In the genomic region with DNA sequence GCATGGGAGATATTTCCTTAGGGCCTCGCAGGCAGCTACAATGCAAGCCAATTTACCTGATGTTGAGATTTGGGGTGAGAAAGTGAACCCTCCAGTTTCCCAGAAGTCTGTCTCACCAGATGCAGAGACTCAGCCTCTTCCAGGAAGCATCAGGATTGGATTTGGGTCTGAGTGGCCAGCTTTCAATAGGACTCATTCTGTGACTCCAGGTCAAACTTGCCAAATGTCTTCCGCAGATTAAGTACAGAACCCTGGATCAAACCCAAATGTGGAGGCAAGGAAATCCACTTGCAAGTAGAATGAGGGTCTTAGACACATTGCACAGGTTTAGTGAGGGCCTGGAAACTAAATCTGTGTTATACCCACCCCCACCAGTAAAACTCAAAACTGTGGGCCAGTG, we compare ENCODE assay signal across 27 cellular contexts.
"Had no signal": no experiment of that assay in that cellular context is flagged by ENCODE, and none has a peak within 500 bp of the region (broad histone marks: within the 10 kb centered on the region; RNA-seq: fewer than 3 reads in every experiment).

No MANE protein-coding gene starts in this region.

- H3K27me3 Mint-ChIP-seq: stimulated activated naive B cell treated with anti-CD40 and anti-IgM and Interleukin-4, amounts not matched to agents 10 μg/mL and 1 μg/mL and 100 μg/mL, for 72 hours; stimulated activated naive CD8-positive, alpha-beta T cell treated with anti-CD3 and anti-CD28 coated beads, Interleukin-15, Interleukin-2, amounts not matched to agents 100 ng/mL and 50 ng/mL, for 24 hours had no signal

- H3K4me3 ChIP-seq: pancreas, psoas muscle, right lobe of liver, sigmoid colon, stomach, thyroid gland, tibial nerve, upper lobe of left lung, uterus had no signal

- H3K4me1 ChIP-seq: psoas muscle, thyroid gland, uterus had no signal

- H3K4me3 Mint-ChIP-seq: naive thymus-derived CD4-positive, alpha-beta T cell; natural killer cell; nephron progenitor cell; neural crest cell; stimulated activated effector memory CD8-positive, alpha-beta T cell treated with anti-CD3 and anti-CD28 coated beads, Interleukin-12 subunit alpha, Interleukin-12 subunit beta, amount 100 ng/mL, for 72 hours; stimulated activated naive B cell treated with anti-CD40 and anti-IgM and Interleukin-4, amounts not matched to agents 10 μg/mL and 1 μg/mL and 100 μg/mL, for 72 hours; stimulated activated naive CD8-positive, alpha-beta T cell treated with anti-CD3 and anti-CD28 coated beads, Interleukin-15, Interleukin-2, amounts not matched to agents 100 ng/mL and 50 ng/mL, for 24 hours had no signal

- H3K27ac ChIP-seq: neutrophil, pancreas, psoas muscle, right lobe of liver, thoracic aorta, thyroid gland, tibial nerve, upper lobe of left lung had no signal

- H3K27ac Mint-ChIP-seq: natural killer cell; nephron progenitor cell; stimulated activated effector memory CD8-positive, alpha-beta T cell treated with anti-CD3 and anti-CD28 coated beads, Interleukin-12 subunit alpha, Interleukin-12 subunit beta, amount 100 ng/mL, for 72 hours; stimulated activated naive B cell treated with anti-CD40 and anti-IgM and Interleukin-4, amounts not matched to agents 10 μg/mL and 1 μg/mL and 100 μg/mL, for 72 hours; stimulated activated naive CD8-positive, alpha-beta T cell treated with anti-CD3 and anti-CD28 coated beads, Interleukin-15, Interleukin-2, amounts not matched to agents 100 ng/mL and 50 ng/mL, for 24 hours had no signal

- H3K9me3 ChIP-seq: neutrophil, pancreas, psoas muscle, right lobe of liver, sigmoid colon, stomach, thoracic aorta, thyroid gland, tibial nerve, upper lobe of left lung, uterus had no signal

- ATAC-seq: naive thymus-derived CD4-positive, alpha-beta T cell; natural killer cell; pancreas; psoas muscle; right cardiac atrium; right lobe of liver; stimulated activated effector memory CD8-positive, alpha-beta T cell treated with anti-CD3 and anti-CD28 coated beads, Interleukin-12 subunit alpha, Interleukin-12 subunit beta, amount 100 ng/mL, for 72 hours; stimulated activated naive B cell treated with anti-CD40 and anti-IgM and Interleukin-4, amounts not matched to agents 10 μg/mL and 1 μg/mL and 100 μg/mL, for 72 hours had no signal

- H3K27me3 ChIP-seq: neutrophil, pancreas, right lobe of liver, sigmoid colon, stomach, thyroid gland, tibial nerve, upper lobe of left lung, uterus had no signal

- H3K36me3 ChIP-seq: neutrophil, pancreas, right lobe of liver, sigmoid colon, stomach, thoracic aorta, thyroid gland, tibial nerve, upper lobe of left lung, uterus had no signal

- DNase-seq: naive thymus-derived CD4-positive, alpha-beta T cell; natural killer cell; nephron progenitor cell; nucleus accumbens; pancreas; psoas muscle; right cardiac atrium; right lobe of liver; sigmoid colon; small intestine; stimulated activated CD4-positive, alpha-beta T cell treated with anti-CD3 and anti-CD28 coated beads, Interleukin-15, amount 100 ng/mL, for 24 hours; stimulated activated CD4-positive, alpha-beta T cell treated with anti-CD3 and anti-CD28 coated beads, Interleukin-2, amount 100 ng/mL, for 24 hours; stimulated activated CD4-positive, alpha-beta T cell treated with anti-CD3 and anti-CD28 coated beads, Interleukin-2, amount 100 ng/mL, for 48 hours; stimulated activated CD4-positive, alpha-beta T cell treated with anti-CD3 and anti-CD28 coated beads, Interleukin-4, amount 100 ng/mL, for 24 hours; stimulated activated naive B cell treated with anti-CD40 and anti-IgM and Interleukin-4, amounts not matched to agents 10 μg/mL and 1 μg/mL and 100 μg/mL, for 72 hours; stimulated activated naive CD4-positive, alpha-beta T cell treated with Interleukin-2 at 50 U/mL for 16 hours; stomach; thyroid gland; trophoblast cell; uterus had no signal

- H3K9me3 Mint-ChIP-seq: natural killer cell; nephron progenitor cell; neural crest cell; stimulated activated effector memory CD8-positive, alpha-beta T cell treated with anti-CD3 and anti-CD28 coated beads, Interleukin-12 subunit alpha, Interleukin-12 subunit beta, amount 100 ng/mL, for 72 hours; stimulated activated naive B cell treated with anti-CD40 and anti-IgM and Interleukin-4, amounts not matched to agents 10 μg/mL and 1 μg/mL and 100 μg/mL, for 72 hours; stimulated activated naive CD8-positive, alpha-beta T cell treated with anti-CD3 and anti-CD28 coated beads, Interleukin-15, Interleukin-2, amounts not matched to agents 100 ng/mL and 50 ng/mL, for 24 hours had no signal

- H3K4me1 Mint-ChIP-seq: natural killer cell; stimulated activated effector memory CD8-positive, alpha-beta T cell treated with anti-CD3 and anti-CD28 coated beads, Interleukin-12 subunit alpha, Interleukin-12 subunit beta, amount 100 ng/mL, for 72 hours; stimulated activated naive B cell treated with anti-CD40 and anti-IgM and Interleukin-4, amounts not matched to agents 10 μg/mL and 1 μg/mL and 100 μg/mL, for 72 hours had no signal

- H3K36me3 Mint-ChIP-seq: natural killer cell; stimulated activated effector memory CD8-positive, alpha-beta T cell treated with anti-CD3 and anti-CD28 coated beads, Interleukin-12 subunit alpha, Interleukin-12 subunit beta, amount 100 ng/mL, for 72 hours; stimulated activated naive B cell treated with anti-CD40 and anti-IgM and Interleukin-4, amounts not matched to agents 10 μg/mL and 1 μg/mL and 100 μg/mL, for 72 hours had no signal
